Comparison of ENCODE assay signal across 17 cellular contexts in genomic region chr6:152355166-152355565, GRCh38.
"Had no signal": no experiment of that assay in that cellular context is flagged by ENCODE, and none has a peak within 500 bp of the region (broad histone marks: within the 10 kb centered on the region; RNA-seq: fewer than 3 reads in every experiment).

No MANE protein-coding gene starts in this region.

- H3K4me3 ChIP-seq: prostate gland, spleen had no signal

- H3K9ac ChIP-seq: parathyroid adenoma had no signal

- H3K4me1 Mint-ChIP-seq: naive B cell; stimulated activated naive B cell treated with anti-CD40 and anti-IgM and Interleukin-4, amounts not matched to agents 10 μg/mL and 1 μg/mL and 100 μg/mL, for 72 hours had no signal

- H3K9me3 ChIP-seq: prostate gland, spleen had no signal

- H3K27ac Mint-ChIP-seq: naive B cell; nephron; stimulated activated naive B cell treated with anti-CD40 and anti-IgM and Interleukin-4, amounts not matched to agents 10 μg/mL and 1 μg/mL and 100 μg/mL, for 72 hours had no signal

- H3K36me3 Mint-ChIP-seq: naive B cell; stimulated activated naive B cell treated with anti-CD40 and anti-IgM and Interleukin-4, amounts not matched to agents 10 μg/mL and 1 μg/mL and 100 μg/mL, for 72 hours had no signal

- H2AFZ ChIP-seq: parathyroid adenoma had no signal

- H3K4me1 ChIP-seq: parathyroid adenoma, prostate gland had no signal

- H3K27me3 Mint-ChIP-seq: effector memory CD8-positive, alpha-beta T cell; stimulated activated naive B cell treated with anti-CD40 and anti-IgM and Interleukin-4, amounts not matched to agents 10 μg/mL and 1 μg/mL and 100 μg/mL, for 72 hours had no signal

- H3K9me3 Mint-ChIP-seq: effector memory CD8-positive, alpha-beta T cell; naive B cell; nephron; stimulated activated naive B cell treated with anti-CD40 and anti-IgM and Interleukin-4, amounts not matched to agents 10 μg/mL and 1 μg/mL and 100 μg/mL, for 72 hours had no signal

- H3K4me3 Mint-ChIP-seq: effector memory CD8-positive, alpha-beta T cell; naive B cell; nephron; stimulated activated naive B cell treated with anti-CD40 and anti-IgM and Interleukin-4, amounts not matched to agents 10 μg/mL and 1 μg/mL and 100 μg/mL, for 72 hours had no signal

- H3K27me3 ChIP-seq: foreskin keratinocyte, spleen had no signal

- DNase-seq: effector memory CD8-positive, alpha-beta T cell; erythroblast; foreskin keratinocyte; head of caudate nucleus; hippocampal formation; left colon; mesendoderm; naive B cell; spleen; stimulated activated CD4-positive, alpha-beta T cell treated with anti-CD3 and anti-CD28 coated beads, Interleukin-15, amount 100 ng/mL, for 24 hours; stimulated activated CD4-positive, alpha-beta T cell treated with anti-CD3 and anti-CD28 coated beads, Interleukin-1b, Interleukin-23, amount 100 ng/mL, for 48 hours; stimulated activated CD4-positive, alpha-beta T cell treated with anti-CD3 and anti-CD28 coated beads, Interleukin-4, amount 100 ng/mL, for 24 hours; stimulated activated naive B cell treated with anti-CD40 and anti-IgM and Interleukin-4, amounts not matched to agents 10 μg/mL and 1 μg/mL and 100 μg/mL, for 72 hours; trophoblast cell had no signal

- H3K36me3 ChIP-seq: prostate gland had no signal

- H3K79me2 ChIP-seq: parathyroid adenoma had no signal

- H3K27ac ChIP-seq: foreskin keratinocyte, parathyroid adenoma, prostate gland, spleen had no signal
